19 cellular contexts compared by ENCODE assay signal in the genomic region with DNA sequence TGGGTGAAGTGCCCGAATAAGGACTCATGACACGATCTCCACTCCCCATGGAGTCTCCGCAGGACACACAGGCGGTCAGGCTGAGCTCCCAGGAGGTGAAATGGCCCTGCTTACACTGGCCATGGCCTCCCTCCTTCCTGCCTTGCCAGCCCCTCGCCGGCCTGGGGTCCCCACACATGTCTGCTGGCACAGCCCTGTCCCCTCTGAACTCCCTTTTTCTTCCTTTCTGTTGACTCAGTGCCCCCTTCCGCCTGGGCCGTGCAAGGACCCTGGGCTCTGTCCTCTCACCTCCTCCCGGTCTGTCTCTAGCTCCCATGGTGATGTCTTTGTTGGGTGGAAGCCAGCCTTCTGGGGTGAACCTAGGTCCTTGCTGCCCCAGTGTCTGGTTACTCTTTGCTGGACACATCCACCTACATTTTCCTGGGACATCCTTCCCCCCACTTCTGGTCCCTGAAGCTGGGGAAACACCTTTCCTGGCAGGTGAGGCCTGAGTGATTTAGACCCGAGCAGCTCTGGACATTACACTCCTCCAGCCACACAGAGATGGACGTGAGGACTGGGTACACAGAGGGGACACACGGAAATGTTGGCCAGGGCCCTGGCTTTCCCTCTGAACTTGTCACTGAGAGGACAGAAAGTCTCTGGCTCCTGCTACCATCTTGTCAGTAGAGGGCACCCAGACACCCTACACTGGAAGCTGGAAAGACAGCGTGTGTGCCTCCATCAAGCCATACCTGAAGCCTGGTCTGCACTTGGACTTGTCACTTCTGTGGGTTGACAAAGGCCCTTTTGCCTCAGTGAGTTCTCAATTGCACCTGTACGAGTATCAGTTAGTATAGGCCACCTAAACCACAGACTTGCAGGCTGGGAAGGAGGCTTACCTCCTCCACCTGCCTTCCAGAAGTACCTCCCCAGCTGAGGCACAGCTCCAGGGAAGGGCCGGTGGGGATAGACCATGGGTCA.
A peak's percentile ranks its signal among the peaks of the same experiment; 100 is the strongest.
DNase-seq lines count a peak whose midpoint lies in the region; ATAC-seq and TF ChIP-seq lines count a peak whose summit lies in the region.
"Had no signal": no experiment of that assay in that cellular context is flagged by ENCODE, and none has a peak within 500 bp of the region (broad histone marks: within the 10 kb centered on the region; RNA-seq: fewer than 3 reads in every experiment).

No MANE protein-coding gene starts in this region.

- no peaks in the 10 kb centered on the region for H3K27me3 ChIP-seq in neuronal stem cell (ENCODE audit: control insufficient read depth in 3 of 3, insufficient read depth in 3 of 3, low read depth in 1 of 3, low read length in 3 of 3)

- no peak overlapping the region for H3K23ac ChIP-seq in neuronal stem cell (ENCODE audit: low read depth, low read length, poor library complexity)

- no peak overlapping the region for H2BK12ac ChIP-seq in neuronal stem cell (ENCODE audit: low read length)

- ATAC-seq in left ventricle myocardium superior: no peak
- ATAC-seq: T-cell had no signal

- no peak overlapping the region for H4K91ac ChIP-seq in neuronal stem cell (ENCODE audit: low read depth, low read length, poor library complexity)

- H3K9me3 ChIP-seq in neuronal stem cell (replicated peaks in 1 of 2; ENCODE audit: control insufficient read depth in 2 of 2, insufficient read depth in 1 of 2, low read depth in 1 of 2, low read length in 2 of 2): peaks cover 0 to 8% of the 10 kb centered on the region in 2 donors

- H3K36me3 ChIP-seq in neuronal stem cell (replicated peaks in 1 of 2; ENCODE audit: control insufficient read depth in 2 of 2, insufficient read depth in 2 of 2, low read length in 2 of 2): no peaks in the 10 kb centered on the region

- WGBS in neuronal stem cell (ENCODE audit: extremely low coverage in 2 of 2, insufficient read length in 2 of 2, insufficient replicate concordance in 1 of 2), 2 donors: no CpG with 5 or more reads among the region's 15 CpGs

- no peak overlapping the region for H4K8ac ChIP-seq in neuronal stem cell (ENCODE audit: low read depth, low read length)

- no peak overlapping the region for H2BK15ac ChIP-seq in neuronal stem cell (ENCODE audit: low read length)

- no peak overlapping the region for H3K9ac ChIP-seq in neuronal stem cell (ENCODE audit: low read depth, low read length, poor library complexity)

- peak overlapping the region; percentile 6 for H3K18ac ChIP-seq in neuronal stem cell (ENCODE audit: low read length)

- no peaks in the 10 kb centered on the region for H3K79me1 ChIP-seq in neuronal stem cell (ENCODE audit: low read depth, low read length)

- H3K14ac ChIP-seq in neuronal stem cell (ENCODE audit: low read length): no peak overlapping the region

- H3K4ac ChIP-seq in neuronal stem cell (ENCODE audit: low read length): no peak overlapping the region

- H2AK5ac ChIP-seq in neuronal stem cell (ENCODE audit: low read depth, low read length): no peak overlapping the region

- no peak overlapping the region for H3K4me2 ChIP-seq in neuronal stem cell (ENCODE audit: insufficient read depth, low read length, poor library complexity, severe bottlenecking)

- H3K4me1 ChIP-seq in neuronal stem cell (ENCODE audit: control insufficient read depth in 2 of 2, insufficient read depth in 1 of 2, low read depth in 1 of 2, low read length in 2 of 2): no peaks in the 10 kb centered on the region

- TF ChIP-seq CTCF in LNCAP (IDR thresholded peaks at IDR 0.05): peak; percentile 37; the same call in 1 of the 2 replicates

- DNase-seq in NCI-H82 (lab: John Stamatoyannopoulos, UW): peak; percentile 20
- no peak for DNase-seq in NCI-H82 treated with DMSO at 0.1 percent for 48 hours (lab: John Stamatoyannopoulos, UW; ENCODE audit: unreplicated experiment)
- DNase-seq in SW480 (ENCODE audit: low spot score): peak; percentile 38
- no peak for DNase-seq in neuronal stem cell (ENCODE audit: low spot score)
- DNase-seq in HCEC 1CT: no peak
- DNase-seq in left ventricle myocardium superior: no peak
- no peak for DNase-seq in retina
- DNase-seq: C1 segment of cervical spinal cord; effector memory CD4-positive, alpha-beta T cell; islet precursor cell; midbrain; NCI-H2081 treated with DMSO at 0.1 percent for 48 hours; NCI-H748 treated with DMSO at 0.1 percent for 48 hours; stimulated activated CD4-positive, alpha-beta T cell treated with anti-CD3 and anti-CD28 coated beads, Interleukin-15, amount 100 ng/mL, for 24 hours; stimulated activated naive CD4-positive, alpha-beta T cell; T-cell; trophoblast cell had no signal

- intact Hi-C loops in left ventricle myocardium superior (cut with micrococcal nuclease): no loop called here

- H2BK120ac ChIP-seq in neuronal stem cell (ENCODE audit: low read depth, low read length): no peak overlapping the region

- no peak overlapping the region for H3K4me3 ChIP-seq in neuronal stem cell (ENCODE audit: low read length in 2 of 2)

- H2BK5ac ChIP-seq in neuronal stem cell (ENCODE audit: low read length): no peak overlapping the region

- H3K27ac ChIP-seq in neuronal stem cell (replicated peaks; ENCODE audit: low read length): no peak overlapping the region
- H3K27ac ChIP-seq: RWPE1 had no signal

- no peak overlapping the region for H2AFZ ChIP-seq in neuronal stem cell (ENCODE audit: low read length)

Comparison
In these comparisons a context has a peak if more than half of its experiments do, and no peak if none do; other contexts are left out.
1. DNase-seq: peak in NCI-H82 (single experiment) and SW480 (single experiment); none in NCI-H82 treated with DMSO at 0.1 percent for 48 hours (single experiment), neuronal stem cell (single experiment), HCEC 1CT (single experiment), left ventricle myocardium superior (single experiment) and retina (single experiment).